In the genomic region with DNA sequence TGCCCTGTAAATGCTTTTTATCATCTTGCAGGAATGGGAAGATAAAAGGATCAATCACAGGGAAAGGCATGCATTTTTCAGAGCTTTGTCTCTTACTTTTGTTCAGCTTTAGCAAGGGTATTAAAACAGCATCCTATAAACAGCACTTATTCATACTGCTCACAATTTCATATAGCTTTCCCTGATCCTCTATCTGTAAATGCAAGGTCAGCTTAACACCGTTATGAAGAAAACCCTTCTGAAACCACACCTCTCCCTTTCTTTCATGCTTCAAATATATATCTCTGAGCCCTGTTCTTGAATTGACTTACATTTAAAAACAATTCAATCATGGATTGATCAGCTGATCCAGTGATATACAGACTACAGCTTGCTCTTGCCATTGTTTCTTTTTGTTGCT, we compare ENCODE assay signal across 13 cellular contexts.
DNase-seq lines count a peak whose midpoint lies in the region; ATAC-seq and TF ChIP-seq lines count a peak whose summit lies in the region.
"Had no signal": no experiment of that assay in that cellular context is flagged by ENCODE, and none has a peak within 500 bp of the region (broad histone marks: within the 10 kb centered on the region; RNA-seq: fewer than 3 reads in every experiment).

No MANE protein-coding gene starts in this region.

- dilution Hi-C loops in IMR-90 (cut with HindIII; ENCODE audit: low sequenced_read_pairs, unreplicated experiment) = no loop called here

- no peak overlapping the region for H3K23ac ChIP-seq in IMR-90 (ENCODE audit: low read depth, low read length)

- peaks cover 2% of the 10 kb centered on the region for H3K27me3 Mint-ChIP-seq in neural progenitor cell (ENCODE audit: insufficient read depth, low read depth)
- H3K27me3 Mint-ChIP-seq: CD4-positive, CD25-positive, alpha-beta regulatory T cell had no signal

- H3K9ac ChIP-seq in DND-41 (ENCODE audit: low read depth, low read length) (no peak overlapping the region), IMR-90 (ENCODE audit: low read depth, low read length) (no peak overlapping the region), neural progenitor cell (no peak overlapping the region)
- H3K9ac ChIP-seq: BLaER1 had no signal

- H2BK15ac ChIP-seq in IMR-90 (ENCODE audit: low read depth, low read length) = no peak overlapping the region

- no peaks in the 10 kb centered on the region for H3K9me3 ChIP-seq in DND-41 (ENCODE audit: insufficient read depth, low read length, severe bottlenecking)
- H3K9me3 ChIP-seq in IMR-90 (ENCODE audit: control insufficient read depth, insufficient read depth, low read length) = no peaks in the 10 kb centered on the region
- peaks cover 3% of the 10 kb centered on the region for H3K9me3 ChIP-seq in neural progenitor cell (ENCODE audit: low read depth)
- H3K9me3 ChIP-seq: BLaER1 had no signal

- CTCF ChIA-PET in IMR-90 (lab: Yijun Ruan, JAX) = interaction anchor here (1.6 kb wide), 1 partner anchor 10 kb away, joined by 3 read pairs; no protein-coding TSS in a partner anchor

- no peak overlapping the region for H3K27ac ChIP-seq in DND-41 (ENCODE audit: low read length)
- no peak overlapping the region for H3K27ac ChIP-seq in IMR-90 (ENCODE audit: insufficient read depth, low read length)
- no peak overlapping the region for H3K27ac ChIP-seq in neural progenitor cell
- H3K27ac ChIP-seq: BLaER1, HL-60 had no signal

- H3K4me2 ChIP-seq in DND-41 (ENCODE audit: insufficient read depth, low read length) = no peak overlapping the region
- no peak overlapping the region for H3K4me2 ChIP-seq in IMR-90 (ENCODE audit: low read depth, low read length)
- H3K4me2 ChIP-seq in neural progenitor cell = no peak overlapping the region
- H3K4me2 ChIP-seq: BLaER1, GM23338 had no signal

- BruUV-seq in IMR-90 (replicated peaks; lab: Mats Ljungman, UMichigan) = no TSS peak

- TF ChIP-seq CTCF in DND-41 (IDR thresholded peaks at IDR 0.05; ENCODE audit: borderline replicate concordance, extremely low read depth, low read length, poor library complexity, severe bottlenecking) = no peak
- TF ChIP-seq CTCF in IMR-90 (conservative IDR thresholded peaks at IDR 0.05; ENCODE audit: low read depth, low read length) = no peak
- no peak for TF ChIP-seq CTCF in neural progenitor cell (IDR thresholded peaks at IDR 0.05)
- TF ChIP-seq CTCF in GM10266 (IDR thresholded peaks at IDR 0.05; ENCODE audit: control insufficient read depth, insufficient read depth, low read depth, missing control alignments) = no peak

- H3K79me2 ChIP-seq in DND-41 (ENCODE audit: insufficient read depth, low read length) (no peaks in the 10 kb centered on the region), neural progenitor cell (ENCODE audit: low read depth) (no peaks in the 10 kb centered on the region)

- no peak overlapping the region for H3K18ac ChIP-seq in IMR-90 (ENCODE audit: low read depth, low read length)

- no peaks in the 10 kb centered on the region for H3K79me1 ChIP-seq in IMR-90 (ENCODE audit: low read depth in 1 of 2, low read length in 2 of 2)

- in situ Hi-C loops in IMR-90 (cut with MboI; ENCODE audit: low sequenced_read_pairs) = no loop called here

- H3K36me3 ChIP-seq in DND-41 (ENCODE audit: insufficient read depth, low read length) (no peaks in the 10 kb centered on the region), IMR-90 (ENCODE audit: control insufficient read depth, insufficient read depth, low read length) (no peaks in the 10 kb centered on the region), neural progenitor cell (no peaks in the 10 kb centered on the region)
- H3K36me3 ChIP-seq: BLaER1 had no signal

- intact Hi-C loops in IMR-90 (cut with micrococcal nuclease) = no loop called here

- H2AK9ac ChIP-seq in IMR-90 (replicated peaks; ENCODE audit: low read depth, low read length, poor library complexity) = no peak overlapping the region

- H4K20me1 ChIP-seq in DND-41 (ENCODE audit: insufficient read depth, low read length) (no peaks in the 10 kb centered on the region), IMR-90 (ENCODE audit: insufficient read depth, low read length) (no peaks in the 10 kb centered on the region), neural progenitor cell (ENCODE audit: low read depth) (no peaks in the 10 kb centered on the region)
- H4K20me1 ChIP-seq: BLaER1 had no signal

- H3K4me3 Mint-ChIP-seq in neural progenitor cell = no peak overlapping the region
- H3K4me3 Mint-ChIP-seq: CD4-positive, CD25-positive, alpha-beta regulatory T cell; GM23338 had no signal

- H3K4me1 Mint-ChIP-seq in neural progenitor cell = peaks cover 5% of the 10 kb centered on the region
- H3K4me1 Mint-ChIP-seq: CD4-positive, CD25-positive, alpha-beta regulatory T cell; GM23338 had no signal

- ATAC-seq in DND-41 (ENCODE audit: insufficient read depth, low read depth) = no peak
- ATAC-seq in IMR-90 (ENCODE audit: low read depth) = no peak
- ATAC-seq: GM12878, GM23338 had no signal

- no peaks in the 10 kb centered on the region for H3F3A ChIP-seq in neural progenitor cell (ENCODE audit: low read depth)

- no peak overlapping the region for H2BK20ac ChIP-seq in IMR-90 (ENCODE audit: low read depth, low read length)

- TF ChIP-seq RAD21 in IMR-90 (IDR thresholded peaks at IDR 0.05; ENCODE audit: low read length) = no peak

- H3K4me3 ChIP-seq in DND-41 (ENCODE audit: low read depth in 1 of 2, low read length in 2 of 2) (no peak overlapping the region), IMR-90 (ENCODE audit: insufficient read depth, low read depth, low read length) (no peak overlapping the region), neural progenitor cell (no peak overlapping the region)
- H3K4me3 ChIP-seq: BLaER1, GM12878, GM23338 had no signal

- H3K9me1 ChIP-seq in IMR-90 (ENCODE audit: insufficient read depth, low read length) = no peaks in the 10 kb centered on the region

- H4K91ac ChIP-seq in IMR-90 (ENCODE audit: insufficient read depth, low read depth, low read length) = no peak overlapping the region

- H3K36me3 Mint-ChIP-seq in neural progenitor cell = no peaks in the 10 kb centered on the region
- H3K36me3 Mint-ChIP-seq: CD4-positive, CD25-positive, alpha-beta regulatory T cell had no signal

- H3K4me1 ChIP-seq in DND-41 (ENCODE audit: insufficient read depth, low read length) (no peaks in the 10 kb centered on the region), IMR-90 (ENCODE audit: control insufficient read depth, insufficient read depth, low read length) (no peaks in the 10 kb centered on the region), neural progenitor cell (peaks cover 9% of the 10 kb centered on the region)
- H3K4me1 ChIP-seq: BLaER1 had no signal

- no peak overlapping the region for H2BK5ac ChIP-seq in IMR-90 (ENCODE audit: low read depth, low read length, poor library complexity, severe bottlenecking)

- H4K5ac ChIP-seq in IMR-90 (ENCODE audit: low read depth, low read length) = no peak overlapping the region

- no CpG with 5 or more reads among the region's 1 CpG for WGBS in IMR-90 (ENCODE audit: extremely low coverage in 2 of 2, insufficient read length in 1 of 2), 2 experiments

- POLR2A ChIA-PET in IMR-90 (lab: Charles Lee; ENCODE audit: unreplicated experiment) = no interaction called here

- H4K8ac ChIP-seq in IMR-90 (ENCODE audit: low read depth in 2 of 2, low read length in 2 of 2) = no peak overlapping the region

- no peaks in the 10 kb centered on the region for H3K27me3 ChIP-seq in DND-41 (ENCODE audit: insufficient read depth, low read length, poor library complexity)
- H3K27me3 ChIP-seq in IMR-90 (ENCODE audit: control insufficient read depth, insufficient read depth, low read length) = no peaks in the 10 kb centered on the region
- H3K27me3 ChIP-seq in neural progenitor cell = no peaks in the 10 kb centered on the region
- H3K27me3 ChIP-seq: BLaER1 had no signal

- DNase-seq in DND-41 (no peak), IMR-90 (no peak), neural progenitor cell (ENCODE audit: low spot score) (peak; percentile 7), retina (peak; percentile 12), C1 segment of cervical spinal cord (lab: John Stamatoyannopoulos, UW) (no peak), GM10266 (ENCODE audit: extremely low spot score) (no peak)
- DNase-seq: CD4-positive, CD25-positive, alpha-beta regulatory T cell; DMS53; H7 had no signal

- no peak for TF ChIP-seq POLR2A in IMR-90 (IDR thresholded peaks at IDR 0.05; ENCODE audit: low read depth, low read length)

- peak overlapping the region; percentile 26; the same call in 1 of the 2 replicates for H2AFZ ChIP-seq in DND-41 (ENCODE audit: low read depth, low read length)
- no peak overlapping the region for H2AFZ ChIP-seq in IMR-90 (replicated peaks; ENCODE audit: low read length, poor library complexity)
- no peak overlapping the region for H2AFZ ChIP-seq in neural progenitor cell (replicated peaks)
- H2AFZ ChIP-seq: GM23338 had no signal

- no peak overlapping the region for H3K27ac Mint-ChIP-seq in neural progenitor cell
- H3K27ac Mint-ChIP-seq: CD4-positive, CD25-positive, alpha-beta regulatory T cell; GM23338 had no signal

- H3K4ac ChIP-seq in IMR-90 (ENCODE audit: low read depth, low read length) = no peak overlapping the region

- no peak overlapping the region for H2BK120ac ChIP-seq in IMR-90 (ENCODE audit: low read depth, low read length)

- no peaks in the 10 kb centered on the region for H3K9me3 Mint-ChIP-seq in neural progenitor cell
- H3K9me3 Mint-ChIP-seq: GM23338 had no signal

- H2AK5ac ChIP-seq in IMR-90 (ENCODE audit: low read depth, low read length) = no peak overlapping the region

- H3K14ac ChIP-seq in IMR-90 (replicated peaks; ENCODE audit: low read depth, low read length) = no peak overlapping the region

- H3K56ac ChIP-seq in IMR-90 (ENCODE audit: extremely low read depth, insufficient read depth, low read length) = no peak overlapping the region

TF ChIP-seq in IMR-90, 13 proteins besides CTCF, POLR2A, EP300 and RAD21:
- no peak for TF ChIP-seq RCOR1 (IDR thresholded peaks at IDR 0.05; ENCODE audit: insufficient replicate concordance, low read length)
- TF ChIP-seq, protein P1, sequence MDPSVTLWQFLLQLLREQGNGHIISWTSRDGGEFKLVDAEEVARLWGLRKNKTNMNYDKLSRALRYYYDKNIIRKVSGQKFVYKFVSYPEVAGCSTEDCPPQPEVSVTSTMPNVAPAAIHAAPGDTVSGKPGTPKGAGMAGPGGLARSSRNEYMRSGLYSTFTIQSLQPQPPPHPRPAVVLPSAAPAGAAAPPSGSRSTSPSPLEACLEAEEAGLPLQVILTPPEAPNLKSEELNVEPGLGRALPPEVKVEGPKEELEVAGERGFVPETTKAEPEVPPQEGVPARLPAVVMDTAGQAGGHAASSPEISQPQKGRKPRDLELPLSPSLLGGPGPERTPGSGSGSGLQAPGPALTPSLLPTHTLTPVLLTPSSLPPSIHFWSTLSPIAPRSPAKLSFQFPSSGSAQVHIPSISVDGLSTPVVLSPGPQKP (IDR thresholded peaks at IDR 0.05; ENCODE audit: borderline replicate concordance, low read depth, low read length) = no peak
- TF ChIP-seq MAFK (IDR thresholded peaks at IDR 0.05; ENCODE audit: low read depth, low read length) = peak; percentile 60; the same call in 1 of the 2 replicates
TF ChIP-seq in IMR-90: peak in this region for 1.

Comparison
In these comparisons a context has a peak if more than half of its experiments do, and no peak if none do; other contexts are left out.
1. DNase-seq: peak in neural progenitor cell (single experiment) and retina (single experiment); none in DND-41 (single experiment), IMR-90 (single experiment), C1 segment of cervical spinal cord (0 of 14) and GM10266 (single experiment).